Comparison of ENCODE assay signal across 14 cellular contexts in genomic region chr17:20450852-20451251, GRCh38. TPM values are rescaled to one million over a fixed set of nuclear protein-coding genes. Genes with fewer than 3 reads are reported as not detected.
DNase-seq lines count a peak whose midpoint lies in the region; ATAC-seq, FAIRE-seq and TF ChIP-seq lines count a peak whose summit lies in the region.
"Not testable (repeated sequence)": the region's sequence is repeated elsewhere in the genome, so short reads cannot be mapped to it uniquely, and the experiment has no call there.
"Had no signal": no experiment of that assay in that cellular context is flagged by ENCODE, and none has a peak within 500 bp of the region (broad histone marks: within the 10 kb centered on the region; RNA-seq: fewer than 3 reads in every experiment).

No MANE protein-coding gene starts in this region.

- TF ChIP-seq EP300 in transverse colon (IDR thresholded peaks at IDR 0.05; ENCODE audit: low read depth) = not testable (repeated sequence)

- not testable (repeated sequence) for H3K9me3 ChIP-seq in small intestine (ENCODE audit: control insufficient read depth, low read depth); transverse colon

- H3K27me3 Mint-ChIP-seq in activated CD4-positive, alpha-beta T cell treated with anti-CD3 and anti-CD28 coated beads for 36 hours; activated T-cell treated with anti-CD3 and anti-CD28 coated beads, Interleukin-2, amount 50 U/mL, for 72 hours (ENCODE audit: low read depth); effector memory CD8-positive, alpha-beta T cell: not testable (repeated sequence)

- intact Hi-C loops in activated CD4-positive, alpha-beta T cell treated with anti-CD3 and anti-CD28 coated beads for 36 hours (cut with DNase I, micrococcal nuclease); transverse colon (cut with DNase I; ENCODE audit: low total_unique reads): not testable (repeated sequence)

- not testable (repeated sequence) for H3K36me3 Mint-ChIP-seq in activated CD4-positive, alpha-beta T cell treated with anti-CD3 and anti-CD28 coated beads for 36 hours (ENCODE audit: low read depth); activated T-cell treated with anti-CD3 and anti-CD28 coated beads, Interleukin-2, amount 50 U/mL, for 72 hours (ENCODE audit: insufficient read depth in 2 of 2); effector memory CD8-positive, alpha-beta T cell (ENCODE audit: insufficient read depth)

- ATAC-seq in GM21447 (IDR thresholded peaks at IDR 0.05; ENCODE audit: unreplicated experiment) = peak; percentile 71
- ATAC-seq in HG03442 (IDR thresholded peaks at IDR 0.05; ENCODE audit: unreplicated experiment) = peak; percentile 76
- ATAC-seq in activated CD4-positive, alpha-beta T cell treated with anti-CD3 and anti-CD28 coated beads for 36 hours = peak; percentile 95
- peak; percentile 96 to 97 for ATAC-seq in activated T-cell treated with anti-CD3 and anti-CD28 coated beads, Interleukin-2, amount 50 U/mL, for 72 hours (replicated peaks in 1 of 2)
- ATAC-seq in effector memory CD8-positive, alpha-beta T cell (replicated peaks) = peak; percentile 93

- H3K27ac Mint-ChIP-seq in activated CD4-positive, alpha-beta T cell treated with anti-CD3 and anti-CD28 coated beads for 36 hours; activated T-cell treated with anti-CD3 and anti-CD28 coated beads, Interleukin-2, amount 50 U/mL, for 72 hours; effector memory CD8-positive, alpha-beta T cell: not testable (repeated sequence)

- not testable (repeated sequence) for H3K4me3 ChIP-seq in small intestine (ENCODE audit: low read depth in 1 of 2, low read length in 2 of 2); transverse colon

- not testable (repeated sequence) for H3K4me1 Mint-ChIP-seq in activated CD4-positive, alpha-beta T cell treated with anti-CD3 and anti-CD28 coated beads for 36 hours; activated T-cell treated with anti-CD3 and anti-CD28 coated beads, Interleukin-2, amount 50 U/mL, for 72 hours (ENCODE audit: low read depth); effector memory CD8-positive, alpha-beta T cell (ENCODE audit: low read depth in 2 of 2)

- not testable (repeated sequence) for TF ChIP-seq POLR2A in transverse colon (IDR thresholded peaks at IDR 0.05)

- not testable (repeated sequence) for H3K36me3 ChIP-seq in small intestine (ENCODE audit: control insufficient read depth in 2 of 2, insufficient read depth in 2 of 2, low read length in 2 of 2); transverse colon

- not testable (repeated sequence) for H3K27ac ChIP-seq in small intestine (ENCODE audit: low read depth in 1 of 2, low read length in 1 of 2); transverse colon

- not testable (repeated sequence) for H3K27me3 ChIP-seq in small intestine (ENCODE audit: control insufficient read depth in 2 of 2, insufficient read depth in 2 of 2, low read length in 2 of 2); transverse colon

- in situ Hi-C loops in transverse colon (cut with MboI; ENCODE audit: low pct_ligation_motif_present in 1 of 4, low pct_unique_long_range_greater_than_20kb in 1 of 4, low sequenced_read_pairs in 3 of 4) = not testable (repeated sequence)

- not testable (repeated sequence) for H3K4me3 Mint-ChIP-seq in activated CD4-positive, alpha-beta T cell treated with anti-CD3 and anti-CD28 coated beads for 36 hours; activated T-cell treated with anti-CD3 and anti-CD28 coated beads, Interleukin-2, amount 50 U/mL, for 72 hours; effector memory CD8-positive, alpha-beta T cell

- DNase-seq in ELF-1 (ENCODE audit: low read depth, low spot score) (peak; percentile 8), small intestine (peak; percentile 43), transverse colon (peak; percentile 80)
- DNase-seq in activated CD4-positive, alpha-beta T cell treated with anti-CD3 and anti-CD28 coated beads for 36 hours = peak; percentile 76
- peak; percentile 54 to 55 for DNase-seq in activated T-cell treated with anti-CD3 and anti-CD28 coated beads, Interleukin-2, amount 50 U/mL, for 72 hours
- not testable (repeated sequence) for DNase-seq in effector memory CD8-positive, alpha-beta T cell

- not testable (repeated sequence) for H3K4me1 ChIP-seq in small intestine (ENCODE audit: control insufficient read depth in 2 of 2, insufficient read depth in 1 of 2, low read depth in 1 of 2, low read length in 1 of 2); transverse colon

- FAIRE-seq in small intestine (lab: Jason Lieb, UNC) = not testable (repeated sequence)

- 8 to 23% (median 8%) methylated on average over 6 to 11 of the region's 12 CpGs for WGBS in small intestine, 3 donors
- 31% methylated on average over 8 of the region's 12 CpGs; no CpG with 5 or more reads in 1 of the 2 donors for WGBS in transverse colon (ENCODE audit: low coverage in 1 of 2), 2 donors

- CTCF ChIA-PET in activated CD4-positive, alpha-beta T cell treated with anti-CD3 and anti-CD28 coated beads for 36 hours (lab: Charles Lee) = not testable (repeated sequence)

- not testable (repeated sequence) for H3K9me3 Mint-ChIP-seq in activated CD4-positive, alpha-beta T cell treated with anti-CD3 and anti-CD28 coated beads for 36 hours (ENCODE audit: low read depth); activated T-cell treated with anti-CD3 and anti-CD28 coated beads, Interleukin-2, amount 50 U/mL, for 72 hours; effector memory CD8-positive, alpha-beta T cell

- not testable (repeated sequence) for TF ChIP-seq CTCF in transverse colon (IDR thresholded peaks at IDR 0.05)

- POLR2A ChIA-PET in activated CD4-positive, alpha-beta T cell treated with anti-CD3 and anti-CD28 coated beads for 36 hours (lab: Charles Lee) = not testable (repeated sequence)

RNA-seq across cellular contexts. Expression of gene LGALS9B, which starts 16.5 kb away (rescaled TPM):
- not detected for total RNA-seq in activated CD4-positive, alpha-beta T cell treated with anti-CD3 and anti-CD28 coated beads for 36 hours
- total RNA-seq in activated T-cell treated with anti-CD3 and anti-CD28 coated beads, Interleukin-2, amount 50 U/mL, for 72 hours = not detected
- 1 to 10 TPM in 2 of 3 donors, not detected in 1; 1.9 to 5.7 TPM for polyA plus RNA-seq in small intestine
- total RNA-seq in transverse colon = 10 to 100 TPM in 3 of 4 donors, 1 to 10 TPM in 1; 6.7 to 55.3 (median 21.8) TPM
- total RNA-seq: body of pancreas, fibroblast of villous mesenchyme, Right ventricle myocardium superior, sigmoid colon, thyroid gland had no signal
- polyA plus RNA-seq: CD14-positive monocyte had no signal

Comparison
In these comparisons a context has a peak if more than half of its experiments do, and no peak if none do; other contexts are left out.
1. RNA of gene LGALS9B, which starts 16.5 kb away (total RNA-seq): 6.7 to 55.3 TPM in transverse colon; not detected in activated T-cell treated with anti-CD3 and anti-CD28 coated beads, Interleukin-2, amount 50 U/mL, for 72 hours and not detected in activated CD4-positive, alpha-beta T cell treated with anti-CD3 and anti-CD28 coated beads for 36 hours; every median in the first group is over 4 times any median in the second.
2. Peak in every context shown above with its lines, with median percentiles within 50 percentile points of each other: ATAC-seq.